25 cellular contexts compared by ENCODE assay signal in the genomic region with DNA sequence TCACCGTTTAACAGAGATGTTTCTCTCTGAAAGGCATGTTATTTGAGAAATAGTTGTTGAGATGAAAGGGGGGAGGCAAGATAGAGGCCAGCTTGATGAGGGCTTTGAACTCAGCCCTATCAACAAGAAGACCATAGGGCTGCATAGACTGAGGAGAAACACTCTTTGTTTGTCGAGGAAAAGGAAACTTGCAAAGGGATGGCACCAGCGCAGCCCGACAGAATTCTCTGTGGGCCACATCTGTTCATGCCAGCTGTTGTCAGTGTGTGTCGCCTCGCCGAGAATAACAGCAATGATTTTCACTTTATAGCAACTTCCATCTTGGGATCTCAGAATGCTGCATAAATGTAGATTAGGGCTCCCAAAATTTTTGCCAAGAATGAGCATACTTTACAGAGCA.
"Had no signal": no experiment of that assay in that cellular context is flagged by ENCODE, and none has a peak within 500 bp of the region (broad histone marks: within the 10 kb centered on the region; RNA-seq: fewer than 3 reads in every experiment).

No MANE protein-coding gene starts in this region.

- H3K9ac ChIP-seq: KMS-11 had no signal

- H3K4me3 ChIP-seq: cardiac muscle cell, MG63, PC-9 had no signal

- H3K36me3 ChIP-seq: brain microvascular endothelial cell, cardiac muscle cell, MG63, WERI-Rb-1 had no signal

- H3K9me3 ChIP-seq: MG63 had no signal

- H3K27ac ChIP-seq: brain microvascular endothelial cell, cardiac muscle cell, KMS-11, PC-9, WERI-Rb-1 had no signal

- DNase-seq: activated CD4-positive, alpha-beta T cell treated with anti-CD3 and anti-CD28 coated beads for 4 hours; activated CD8-positive, alpha-beta memory T cell treated with anti-CD3 and anti-CD28 coated beads, Interleukin-2, amount 50 U/mL, for 4 hours; activated CD8-positive, alpha-beta T cell treated with anti-CD3 and anti-CD28 coated beads for 36 hours; activated gamma-delta T cell treated with Interleukin-2 at 50 U/mL for 16 hours; activated naive CD4-positive, alpha-beta T cell treated with anti-CD3 and anti-CD28 coated beads, Interleukin-2, amount 10 ng/mL, durations not matched to agents 7 days and 5 days; activated naive CD8-positive, alpha-beta T cell treated with anti-CD3 and anti-CD28 coated beads for 36 hours; activated T-cell treated with anti-CD3 and anti-CD28 coated beads, Interleukin-2, amount 50 U/mL, for 72 hours; brain microvascular endothelial cell; MG63; MV-4-11; NCI-H1105; NCI-H1436; NCI-H1694 treated with DMSO at 0.1 percent for 48 hours; NCI-H2029 treated with DMSO at 0.1 percent for 48 hours; NCI-H345; NCI-H510A; NCI-H69; NK-92 treated with Interleukin-12 subunit alpha and Interleukin-12 subunit beta, amount 100 ng/mL, for 24 hours; PC-9; SHP77 treated with DMSO at 0.1 percent for 48 hours; T-cell; WERI-Rb-1 had no signal

- H3K4me2 ChIP-seq: KMS-11, PC-9 had no signal

- H3K27me3 ChIP-seq: brain microvascular endothelial cell, cardiac muscle cell, MG63 had no signal

- H2AFZ ChIP-seq: PC-9 had no signal

- ATAC-seq: activated CD4-positive, CD25-positive, alpha-beta regulatory T cell treated with anti-CD3 and anti-CD28 coated beads, Interleukin-2, amount 50 U/mL, for 24 hours; activated CD8-positive, alpha-beta T cell treated with anti-CD3 and anti-CD28 coated beads for 36 hours; activated T-cell treated with anti-CD3 and anti-CD28 coated beads, Interleukin-2, amount 50 U/mL, for 72 hours; T-cell had no signal
